In genomic region chr13:62473190-62473943, GRCh38 we compare ENCODE assay signal across 20 cellular contexts.
"Had no signal": no experiment of that assay in that cellular context is flagged by ENCODE, and none has a peak within 500 bp of the region (broad histone marks: within the 10 kb centered on the region; RNA-seq: fewer than 3 reads in every experiment).

No MANE protein-coding gene starts in this region.

- H3K27ac ChIP-seq: dorsolateral prefrontal cortex, epithelial cell of prostate, esophagus muscularis mucosa, gastrocnemius medialis, neutrophil, sigmoid colon, skin epidermis, stomach had no signal

- H3K27me3 ChIP-seq: dorsolateral prefrontal cortex, esophagus muscularis mucosa, gastrocnemius medialis, neutrophil, sigmoid colon, stomach had no signal

- DNase-seq: cortex of kidney; dorsolateral prefrontal cortex; effector CD8-positive, alpha-beta T cell; gastrocnemius medialis; left ventricle myocardium superior; mesenchymal stem cell; naive B cell; sigmoid colon; stimulated activated CD4-positive, alpha-beta T cell treated with anti-CD3 and anti-CD28 coated beads, Interleukin-2, amount 100 ng/mL, for 24 hours; stimulated activated CD4-positive, alpha-beta T cell treated with anti-CD3 and anti-CD28 coated beads, Interleukin-4, amount 100 ng/mL, for 4 hours; stimulated activated naive B cell treated with anti-CD40 and anti-IgM and Interleukin-4, amounts not matched to agents 10 μg/mL and 1 μg/mL and 100 μg/mL, for 72 hours; stomach; substantia nigra had no signal

- FAIRE-seq: islet of Langerhans, urothelium cell line had no signal

- H3K4me1 ChIP-seq: esophagus muscularis mucosa, gastrocnemius medialis, sigmoid colon, stomach had no signal

- H3K36me3 ChIP-seq: esophagus muscularis mucosa, gastrocnemius medialis, neutrophil, sigmoid colon, stomach had no signal

- H3K4me3 ChIP-seq: dorsolateral prefrontal cortex, esophagus muscularis mucosa, gastrocnemius medialis, lung, sigmoid colon, skin epidermis, stomach had no signal

- H3K9me3 ChIP-seq: esophagus muscularis mucosa, gastrocnemius medialis, neutrophil, sigmoid colon, stomach had no signal

- ATAC-seq: gastrocnemius medialis; left ventricle myocardium superior; stimulated activated naive B cell treated with anti-CD40 and anti-IgM and Interleukin-4, amounts not matched to agents 10 μg/mL and 1 μg/mL and 100 μg/mL, for 72 hours had no signal
